ENCODE assay signal across 8 cellular contexts in the genomic region with DNA sequence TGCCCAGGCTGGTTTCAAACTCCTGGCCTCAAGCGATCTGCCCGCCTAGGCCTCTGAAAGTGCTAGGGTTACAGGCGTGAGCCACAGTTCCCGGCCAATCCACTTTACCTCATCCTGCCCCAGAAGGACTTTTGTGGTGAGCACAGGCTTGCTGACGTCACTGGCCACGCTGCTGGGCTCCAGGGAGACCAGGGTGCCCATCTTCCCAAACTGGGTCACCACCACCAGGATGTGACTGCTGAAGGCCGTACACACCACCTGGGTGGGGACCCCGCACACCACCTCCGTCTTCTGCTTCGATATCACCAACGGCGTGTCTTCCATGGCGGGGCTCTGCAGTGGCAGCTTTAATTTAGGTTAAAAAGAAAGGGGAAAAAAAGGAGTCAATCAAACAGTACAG. TPM values are rescaled to one million over a fixed set of nuclear protein-coding genes. Genes with fewer than 3 reads are reported as not detected.
DNase-seq lines count a peak whose midpoint lies in the region; ATAC-seq, FAIRE-seq and TF ChIP-seq lines count a peak whose summit lies in the region.

No MANE protein-coding gene starts in this region.

- no peak overlapping the region for H2AFZ ChIP-seq in endothelial cell of umbilical vein (ENCODE audit: low read depth, low read length)
- H2AFZ ChIP-seq in osteoblast (ENCODE audit: low read length), result no peak overlapping the region

- no peak for TF ChIP-seq POLR2A in endothelial cell of umbilical vein (IDR thresholded peaks at IDR 0.05; ENCODE audit: low read depth, low read length)

- TF ChIP-seq CTCF in endothelial cell of umbilical vein (IDR thresholded peaks at IDR 0.05; ENCODE audit: extremely low read depth in 1 of 2, insufficient read depth in 1 of 2, low read depth in 1 of 2, low read length in 2 of 2) (no peak), osteoblast (IDR thresholded peaks at IDR 0.05; ENCODE audit: extremely low read depth, low read depth, low read length) (no peak)

- no peak overlapping the region for H3K27ac ChIP-seq in endothelial cell of umbilical vein (ENCODE audit: insufficient read depth, low read depth, low read length)
- H3K27ac ChIP-seq in osteoblast (ENCODE audit: low read depth, low read length), result peak overlapping the region; percentile 97

- peak overlapping the region; percentile 37 for H3K4me2 ChIP-seq in endothelial cell of umbilical vein (ENCODE audit: insufficient read depth, low read length)
- H3K4me2 ChIP-seq in osteoblast (ENCODE audit: insufficient read depth, low read length), result peak overlapping the region; percentile 89

- H4K20me1 ChIP-seq in endothelial cell of umbilical vein (replicated peaks; ENCODE audit: control insufficient read depth, extremely low read depth, insufficient read depth, low read length) (no peaks in the 10 kb centered on the region), osteoblast (ENCODE audit: insufficient read depth, low read length) (no peaks in the 10 kb centered on the region)

- ATAC-seq in HG03139 (IDR thresholded peaks at IDR 0.05; ENCODE audit: unreplicated experiment), result no peak

- DNase-seq in SHP77 (lab: John Stamatoyannopoulos, UW) (peak; percentile 39 to 83), SHP77 treated with DMSO at 0.1 percent for 48 hours (lab: John Stamatoyannopoulos, UW) (no peak), SW480 (ENCODE audit: low spot score) (peak; percentile 62), endothelial cell of umbilical vein (ENCODE audit: low read depth, low spot score) (no peak), osteoblast (ENCODE audit: insufficient read length, low spot score, missing footprints) (peak; percentile 78), HEK293T (ENCODE audit: extremely low spot score) (no peak), NCI-H2227 (lab: John Stamatoyannopoulos, UW; ENCODE audit: unreplicated experiment) (no peak)

- FAIRE-seq in endothelial cell of umbilical vein (lab: Jason Lieb, UNC), result no peak

- H3K36me3 ChIP-seq in endothelial cell of umbilical vein (ENCODE audit: control insufficient read depth in 2 of 2, extremely low read depth in 1 of 2, insufficient read depth in 2 of 2, low read length in 2 of 2) (peaks cover 5 to 11% of the 10 kb centered on the region in 2 experiments), osteoblast (ENCODE audit: insufficient read depth, low read length) (peaks cover 13% of the 10 kb centered on the region)

- intact Hi-C loops in endothelial cell of umbilical vein (cut with micrococcal nuclease), result no loop called here

- CTCF ChIA-PET in endothelial cell of umbilical vein (lab: Charles Lee), result no interaction called here
- CTCF ChIA-PET in HEK293T (lab: Yijun Ruan, JAX), result no interaction called here

- H3K9me3 ChIP-seq in endothelial cell of umbilical vein (replicated peaks; ENCODE audit: control insufficient read depth, insufficient read depth, low read length) (no peaks in the 10 kb centered on the region), osteoblast (ENCODE audit: low read depth, low read length) (no peaks in the 10 kb centered on the region)

- dilution Hi-C loops in endothelial cell of umbilical vein (cut with MboI; ENCODE audit: extremely low pct_ligation_motif_present, low sequenced_read_pairs), result no loop called here

- H3K9me1 ChIP-seq in endothelial cell of umbilical vein (replicated peaks; ENCODE audit: control insufficient read depth, extremely low read depth, insufficient read depth, low read length), result no peaks in the 10 kb centered on the region

- BruUV-seq in endothelial cell of umbilical vein (replicated peaks; lab: Mats Ljungman, UMichigan), result TSS peak; percentile 58

- H3K4me3 ChIP-seq in endothelial cell of umbilical vein (replicated peaks in 1 of 3; ENCODE audit: insufficient read depth in 1 of 3, low read depth in 1 of 3, low read length in 3 of 3), result peak overlapping the region in 2 of 3 experiments; percentile 90 to 93
- H3K4me3 ChIP-seq in osteoblast (ENCODE audit: insufficient read depth, low read length), result peak overlapping the region; percentile 98

- H3K4me1 ChIP-seq in endothelial cell of umbilical vein (ENCODE audit: control insufficient read depth, extremely low read depth, insufficient read depth, low read length) (peaks cover 3% of the 10 kb centered on the region), osteoblast (ENCODE audit: insufficient read depth, low read length) (peaks cover 43% of the 10 kb centered on the region)

- no peak overlapping the region for H3K9ac ChIP-seq in endothelial cell of umbilical vein (replicated peaks; ENCODE audit: extremely low read depth, insufficient read depth, low read length)

- H3K27me3 ChIP-seq in endothelial cell of umbilical vein (ENCODE audit: control insufficient read depth in 2 of 2, insufficient read depth in 2 of 2, low read length in 2 of 2) (no peaks in the 10 kb centered on the region), osteoblast (ENCODE audit: insufficient read depth, low read length) (no peaks in the 10 kb centered on the region)

- H3K79me2 ChIP-seq in endothelial cell of umbilical vein (ENCODE audit: control insufficient read depth, insufficient read depth, low read length) (peaks cover 6% of the 10 kb centered on the region), osteoblast (ENCODE audit: insufficient read depth, low read length) (peaks cover 18% of the 10 kb centered on the region)

- POLR2A ChIA-PET in endothelial cell of umbilical vein (lab: Charles Lee), result no interaction called here
- POLR2A ChIA-PET in HEK293T (lab: Yijun Ruan, JAX), result no interaction called here

TF ChIP-seq in endothelial cell of umbilical vein, 7 proteins besides CTCF, POLR2A, EP300 and RAD21:
- TF ChIP-seq, protein P1, sequence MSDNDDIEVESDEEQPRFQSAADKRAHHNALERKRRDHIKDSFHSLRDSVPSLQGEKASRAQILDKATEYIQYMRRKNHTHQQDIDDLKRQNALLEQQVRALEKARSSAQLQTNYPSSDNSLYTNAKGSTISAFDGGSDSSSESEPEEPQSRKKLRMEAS (IDR thresholded peaks at IDR 0.05; ENCODE audit: insufficient read depth, insufficient read length), result no peak
- TF ChIP-seq POLR2AphosphoS5 (IDR thresholded peaks at IDR 0.05; ENCODE audit: insufficient read depth, low read depth, low read length), result no peak
- no peak for TF ChIP-seq MYC (IDR thresholded peaks at IDR 0.05; ENCODE audit: low read depth, low read length)
TF ChIP-seq in endothelial cell of umbilical vein: peak in this region for 0.

TF ChIP-seq in HEK293T, 16 proteins besides CTCF, POLR2A, EP300 and RAD21:
- no peak for TF ChIP-seq LEF1 (IDR thresholded peaks at IDR 0.05; ENCODE audit: borderline replicate concordance)
- TF ChIP-seq FOXK2 (IDR thresholded peaks at IDR 0.05), result no peak

RNA-seq across cellular contexts. Expression of a gene that starts 0.8 kb away (rescaled TPM):
- total RNA-seq in endothelial cell of umbilical vein (25.5 and 28.4 TPM in 2 replicates), osteoblast (32.1 and 38.7 TPM in 2 replicates)
- 40.4 and 49.7 TPM in 2 replicates for polyA plus RNA-seq in endothelial cell of umbilical vein
- polyA plus RNA-seq in endothelial cell of umbilical vein (2011; cell fraction: cytosol; rRNA removed), result 48.3 and 57.1 TPM in 2 replicates
- 29.1 and 31.2 TPM in 2 replicates for polyA plus RNA-seq in endothelial cell of umbilical vein (2011; cell fraction: nucleus; rRNA removed)
- 18.9 and 27.6 TPM in 2 replicates for polyA plus RNA-seq in endothelial cell of umbilical vein (2012)
- 11.4 and 14.3 TPM in 2 replicates for polyA minus RNA-seq in endothelial cell of umbilical vein
- polyA minus RNA-seq in endothelial cell of umbilical vein (2011; cell fraction: cytosol; rRNA and poly(A)+ RNA removed), result 39.1 TPM
- polyA minus RNA-seq in endothelial cell of umbilical vein (2011; cell fraction: nucleus; rRNA and poly(A)+ RNA removed), result 4.4 and 6.7 TPM in 2 replicates

RNA-seq across cellular contexts. Expression of a gene that starts 13.0 kb away (rescaled TPM):
- total RNA-seq in endothelial cell of umbilical vein, result not detected in 2 replicates
- 0.41 and 0.48 TPM in 2 replicates for polyA plus RNA-seq in endothelial cell of umbilical vein
- polyA plus RNA-seq in endothelial cell of umbilical vein (2011; cell fraction: cytosol; rRNA removed), result 0.07 and 0.22 TPM in 2 replicates
- 0.25 and 0.66 TPM in 2 replicates for polyA plus RNA-seq in endothelial cell of umbilical vein (2011; cell fraction: nucleus; rRNA removed)
- 0.07 TPM in 2 replicates for polyA plus RNA-seq in endothelial cell of umbilical vein (2012)
- 0.15 TPM in 1 of 2 replicates, not detected in the other for polyA minus RNA-seq in endothelial cell of umbilical vein
- polyA minus RNA-seq in endothelial cell of umbilical vein (2011; cell fraction: cytosol; rRNA and poly(A)+ RNA removed), result 21.1 TPM
- polyA minus RNA-seq in endothelial cell of umbilical vein (2011; cell fraction: nucleus; rRNA and poly(A)+ RNA removed), result 0.48 and 0.91 TPM in 2 replicates
- under 0.01 TPM in 2 replicates for total RNA-seq in osteoblast

RNA-seq across cellular contexts. Expression of a gene that starts 38.5 kb away (rescaled TPM):
- 39.4 and 66.9 TPM in 2 replicates for total RNA-seq in endothelial cell of umbilical vein
- 22.2 and 23.3 TPM in 2 replicates for polyA plus RNA-seq in endothelial cell of umbilical vein
- 10.8 and 13.7 TPM in 2 replicates for polyA plus RNA-seq in endothelial cell of umbilical vein (2011; cell fraction: cytosol; rRNA removed)
- polyA plus RNA-seq in endothelial cell of umbilical vein (2011; cell fraction: nucleus; rRNA removed), result 167 and 174 TPM in 2 replicates
- 16.7 and 23.2 TPM in 2 replicates for polyA plus RNA-seq in endothelial cell of umbilical vein (2012)
- polyA minus RNA-seq in endothelial cell of umbilical vein, result 13.0 and 16.2 TPM in 2 replicates
- polyA minus RNA-seq in endothelial cell of umbilical vein (2011; cell fraction: cytosol; rRNA and poly(A)+ RNA removed), result 27.5 TPM
- polyA minus RNA-seq in endothelial cell of umbilical vein (2011; cell fraction: nucleus; rRNA and poly(A)+ RNA removed), result 25.4 and 68.6 TPM in 2 replicates
- total RNA-seq in osteoblast, result 19.7 and 21.7 TPM in 2 replicates

Comparison
In these comparisons a context has a peak if more than half of its experiments do, and no peak if none do; other contexts are left out.
1. DNase-seq: peak in SHP77 (2 of 2), SW480 (single experiment) and osteoblast (single experiment); none in SHP77 treated with DMSO at 0.1 percent for 48 hours (single experiment), endothelial cell of umbilical vein (single experiment), HEK293T (single experiment) and NCI-H2227 (single experiment).